ENCODE assay signal across 1 cellular context in the genomic region with DNA sequence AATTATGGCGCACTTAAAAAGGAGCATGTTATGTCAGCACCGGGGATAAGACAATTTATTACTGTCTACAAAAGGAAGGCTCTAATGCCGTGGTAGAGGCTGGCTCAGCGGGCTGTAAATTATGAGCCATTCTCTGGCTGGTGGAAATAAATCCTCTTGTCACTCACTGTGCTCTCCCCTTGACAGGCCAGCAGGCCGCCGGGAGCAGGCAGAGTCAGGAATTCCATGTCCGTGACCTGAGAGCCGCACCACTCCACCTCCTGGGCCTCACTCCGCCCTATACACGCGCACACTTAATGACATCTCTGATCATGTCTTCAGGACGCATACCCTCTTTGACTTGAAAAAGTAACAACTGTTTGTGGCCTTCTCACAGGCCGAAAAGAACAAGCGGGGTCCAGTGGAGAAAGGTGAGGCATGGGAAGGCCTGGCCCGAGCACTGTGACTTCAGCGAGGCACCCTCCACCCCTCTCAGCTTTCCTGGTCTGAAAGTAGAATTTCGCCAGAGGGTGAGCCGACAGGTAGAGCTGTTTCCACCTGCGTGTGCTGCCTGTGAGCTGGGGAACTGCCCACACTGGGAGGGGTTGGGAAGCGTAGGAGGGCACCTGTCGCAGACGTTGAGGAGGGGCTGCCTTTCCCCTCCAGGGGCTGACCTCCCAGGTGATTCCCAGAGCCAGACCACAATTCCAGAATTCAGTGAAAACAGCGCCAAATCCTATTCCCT.
TF ChIP-seq lines count a peak whose summit lies in the region.

No MANE protein-coding gene starts in this region.

TF ChIP-seq in GM23338, 12 proteins besides CTCF, POLR2A, EP300 and RAD21:
- TF ChIP-seq EZH2 (IDR thresholded peaks at IDR 0.05; ENCODE audit: low read depth, unreplicated experiment) (no peak), ZNF331 (CRISPR knock-in tag; IDR thresholded peaks at IDR 0.05; ENCODE audit: low read depth) (no peak), POLR2AphosphoS5 (IDR thresholded peaks at IDR 0.05; ENCODE audit: low read depth) (no peak), NANOG (IDR thresholded peaks at IDR 0.05; ENCODE audit: borderline replicate concordance) (no peak), JUNB (IDR thresholded peaks at IDR 0.05; ENCODE audit: unreplicated experiment) (no peak), ZNF114 (CRISPR knock-in tag; IDR thresholded peaks at IDR 0.05) (no peak), CREB1 (CRISPR knock-in tag; IDR thresholded peaks at IDR 0.05; ENCODE audit: low read depth) (no peak)
- TF ChIP-seq, protein P1, sequence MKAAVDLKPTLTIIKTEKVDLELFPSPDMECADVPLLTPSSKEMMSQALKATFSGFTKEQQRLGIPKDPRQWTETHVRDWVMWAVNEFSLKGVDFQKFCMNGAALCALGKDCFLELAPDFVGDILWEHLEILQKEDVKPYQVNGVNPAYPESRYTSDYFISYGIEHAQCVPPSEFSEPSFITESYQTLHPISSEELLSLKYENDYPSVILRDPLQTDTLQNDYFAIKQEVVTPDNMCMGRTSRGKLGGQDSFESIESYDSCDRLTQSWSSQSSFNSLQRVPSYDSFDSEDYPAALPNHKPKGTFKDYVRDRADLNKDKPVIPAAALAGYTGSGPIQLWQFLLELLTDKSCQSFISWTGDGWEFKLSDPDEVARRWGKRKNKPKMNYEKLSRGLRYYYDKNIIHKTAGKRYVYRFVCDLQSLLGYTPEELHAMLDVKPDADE (IDR thresholded peaks at IDR 0.05): no peak
TF ChIP-seq in GM23338: peak in this region for 0.
